12 cellular contexts compared by ENCODE assay signal in genomic region chr5:119385136-119386128, GRCh38. TPM values are rescaled to one million over a fixed set of nuclear protein-coding genes. Genes with fewer than 3 reads are reported as not detected.
DNase-seq lines count a peak whose midpoint lies in the region; ATAC-seq, FAIRE-seq and TF ChIP-seq lines count a peak whose summit lies in the region.
"Had no signal": no experiment of that assay in that cellular context is flagged by ENCODE, and none has a peak within 500 bp of the region (broad histone marks: within the 10 kb centered on the region; RNA-seq: fewer than 3 reads in every experiment).

No MANE protein-coding gene starts in this region.

- H3K9ac ChIP-seq in K562 (ENCODE audit: insufficient read depth in 1 of 2, low read depth in 2 of 2, low read length in 2 of 2), result no peak overlapping the region

- POLR2A ChIA-PET in K562 (lab: Yijun Ruan, JAX), result interaction anchor here (1.0 kb wide), 1 partner anchor 63 kb away, joined by 3 read pairs; no protein-coding TSS in a partner anchor

- intact Hi-C loops in K562 (cut with micrococcal nuclease), result no loop called here
- intact Hi-C loops in vagina (cut with DNase I), result no loop called here

- 50% methylated on average over 6 of the region's 6 CpGs for WGBS in K562 (ENCODE audit: insufficient coverage, low coverage, missing lambda C conversion rate)

- H3K79me2 ChIP-seq in K562 (ENCODE audit: control insufficient read depth, insufficient read depth, low read length) (peaks cover 37% of the 10 kb centered on the region), osteoblast (ENCODE audit: insufficient read depth, low read length) (peaks cover 23% of the 10 kb centered on the region)

- H3K9me1 ChIP-seq in K562 (ENCODE audit: control insufficient read depth, insufficient read depth, low read length), result no peaks in the 10 kb centered on the region

- H3K36me3 ChIP-seq in K562 (ENCODE audit: control insufficient read depth, insufficient read depth, low read length) (no peaks in the 10 kb centered on the region; the same call in 2 of the 3 replicates), vagina (no peaks in the 10 kb centered on the region), osteoblast (ENCODE audit: insufficient read depth, low read length) (no peaks in the 10 kb centered on the region)
- H3K36me3 ChIP-seq: left lung had no signal

- no peak for FAIRE-seq in K562 (lab: Jason Lieb, UNC)
- FAIRE-seq: endothelial cell of umbilical vein, urothelium cell line had no signal

- H3K4me3 Mint-ChIP-seq in stimulated activated naive CD8-positive, alpha-beta T cell treated with anti-CD3 and anti-CD28 coated beads, Interleukin-15, Interleukin-2, amounts not matched to agents 100 ng/mL and 50 ng/mL, for 24 hours, result peak overlapping the region; percentile 7

- no peak for TF ChIP-seq EP300 in K562 (IDR thresholded peaks at IDR 0.05; ENCODE audit: low read length)

- H2AFZ ChIP-seq in K562 (ENCODE audit: low read depth, low read length) (no peak overlapping the region), osteoblast (ENCODE audit: low read length) (no peak overlapping the region)

- H3K4me2 ChIP-seq in K562 (ENCODE audit: insufficient read depth, low read length) (no peak overlapping the region), osteoblast (ENCODE audit: insufficient read depth, low read length) (no peak overlapping the region)

- CTCF ChIA-PET in K562 (lab: Yijun Ruan, JAX; ENCODE audit: low intra/inter-chr PET ratio), result no interaction called here

- no peaks in the 10 kb centered on the region for H3K27me3 Mint-ChIP-seq in stimulated activated naive CD8-positive, alpha-beta T cell treated with anti-CD3 and anti-CD28 coated beads, Interleukin-15, Interleukin-2, amounts not matched to agents 100 ng/mL and 50 ng/mL, for 24 hours

- no peaks in the 10 kb centered on the region for H3K9me3 Mint-ChIP-seq in stimulated activated naive CD8-positive, alpha-beta T cell treated with anti-CD3 and anti-CD28 coated beads, Interleukin-15, Interleukin-2, amounts not matched to agents 100 ng/mL and 50 ng/mL, for 24 hours

- DNase-seq in stimulated activated naive CD8-positive, alpha-beta T cell treated with anti-CD3 and anti-CD28 coated beads, Interleukin-15, Interleukin-2, amounts not matched to agents 100 U/mL and 50 U/mL, for 24 hours, result no peak
- DNase-seq in K562 (ENCODE audit: extremely low read depth in 1 of 4, low spot score in 3 of 4), result peak in 1 of 4 experiments; percentile 34
- DNase-seq in vagina (ENCODE audit: extremely low spot score in 2 of 2), result no peak
- no peak for DNase-seq in osteoblast (ENCODE audit: insufficient read length, low spot score, missing footprints)
- DNase-seq in cerebellar nuclear complex (lab: John Stamatoyannopoulos, UW), result no peak
- DNase-seq: left lung had no signal

- H3K36me3 Mint-ChIP-seq in stimulated activated naive CD8-positive, alpha-beta T cell treated with anti-CD3 and anti-CD28 coated beads, Interleukin-15, Interleukin-2, amounts not matched to agents 100 ng/mL and 50 ng/mL, for 24 hours (ENCODE audit: low read depth), result peaks cover 69% of the 10 kb centered on the region

- peaks cover 92% of the 10 kb centered on the region for H3K4me1 Mint-ChIP-seq in stimulated activated naive CD8-positive, alpha-beta T cell treated with anti-CD3 and anti-CD28 coated beads, Interleukin-15, Interleukin-2, amounts not matched to agents 100 ng/mL and 50 ng/mL, for 24 hours (ENCODE audit: low read depth)

- peak overlapping the region; percentile 92 for H3K27ac Mint-ChIP-seq in stimulated activated naive CD8-positive, alpha-beta T cell treated with anti-CD3 and anti-CD28 coated beads, Interleukin-15, Interleukin-2, amounts not matched to agents 100 ng/mL and 50 ng/mL, for 24 hours

- BruUV-seq in K562 (replicated peaks; lab: Mats Ljungman, UMichigan), result no TSS peak

- no peak for ATAC-seq in stimulated activated naive CD8-positive, alpha-beta T cell treated with anti-CD3 and anti-CD28 coated beads, Interleukin-15, Interleukin-2, amounts not matched to agents 100 U/mL and 50 U/mL, for 24 hours
- ATAC-seq in HG03159 (IDR thresholded peaks at IDR 0.05; ENCODE audit: unreplicated experiment) (peak; percentile 43), K562 (peak; percentile 36), HG02973 (IDR thresholded peaks at IDR 0.05; ENCODE audit: unreplicated experiment) (no peak)
- ATAC-seq: left lung had no signal

- H3K9me3 ChIP-seq in K562 (replicated peaks; ENCODE audit: control insufficient read depth, insufficient read depth, low read depth, low read length), result no peaks in the 10 kb centered on the region
- no peaks in the 10 kb centered on the region for H3K9me3 ChIP-seq in vagina
- no peaks in the 10 kb centered on the region for H3K9me3 ChIP-seq in osteoblast (ENCODE audit: low read depth, low read length)
- H3K9me3 ChIP-seq: left lung had no signal

- H3K27me3 ChIP-seq in K562 (ENCODE audit: control insufficient read depth in 2 of 2, insufficient read depth in 2 of 2, low read length in 2 of 2) (no peaks in the 10 kb centered on the region), vagina (no peaks in the 10 kb centered on the region), osteoblast (ENCODE audit: insufficient read depth, low read length) (no peaks in the 10 kb centered on the region)
- H3K27me3 ChIP-seq: left lung had no signal

- in situ Hi-C loops in K562 (cut with MboI), result no loop called here

- peak overlapping the region; percentile 15; the same call in 1 of the 3 replicates for H3K27ac ChIP-seq in K562 (ENCODE audit: extremely low read depth, low read depth, low read length)
- peak overlapping the region; percentile 3 for H3K27ac ChIP-seq in vagina
- no peak overlapping the region for H3K27ac ChIP-seq in osteoblast (ENCODE audit: low read depth, low read length)
- H3K27ac ChIP-seq: left lung, RWPE1 had no signal

- TF ChIP-seq CTCF in K562 (IDR thresholded peaks at IDR 0.05 in 2 of 3, conservative IDR thresholded peaks at IDR 0.05 in 1 of 3; ENCODE audit: insufficient read depth in 2 of 3, low read depth in 1 of 3, low read length in 3 of 3) (no peak), vagina (IDR thresholded peaks at IDR 0.05) (no peak), osteoblast (IDR thresholded peaks at IDR 0.05; ENCODE audit: extremely low read depth, low read depth, low read length) (no peak)

- H3K4me3 ChIP-seq in K562 (no peak overlapping the region), vagina (no peak overlapping the region), osteoblast (ENCODE audit: insufficient read depth, low read length) (no peak overlapping the region)
- H3K4me3 ChIP-seq: left lung had no signal

- TF ChIP-seq POLR2A in K562 (conservative IDR thresholded peaks at IDR 0.05) (no peak), vagina (IDR thresholded peaks at IDR 0.05) (no peak)

- TF ChIP-seq RAD21 in K562 (CRISPR knock-in tag; conservative IDR thresholded peaks at IDR 0.05 in 1 of 2, IDR thresholded peaks at IDR 0.05 in 1 of 2), result no peak

- H3K4me1 ChIP-seq in K562 (replicated peaks in 1 of 2; ENCODE audit: control insufficient read depth in 2 of 2, insufficient read depth in 2 of 2, low read length in 2 of 2) (peaks cover 0 to 24% of the 10 kb centered on the region in 2 experiments; a peak in 4 of 5 replicates), vagina (peaks cover 58% of the 10 kb centered on the region), osteoblast (ENCODE audit: insufficient read depth, low read length) (peaks cover 15% of the 10 kb centered on the region)

- H4K20me1 ChIP-seq in K562 (replicated peaks; ENCODE audit: control insufficient read depth, insufficient read depth, low read length) (no peaks in the 10 kb centered on the region), osteoblast (ENCODE audit: insufficient read depth, low read length) (no peaks in the 10 kb centered on the region)

TF ChIP-seq in K562, 482 proteins besides CTCF, POLR2A, EP300 and RAD21 (continues in another document):
- TF ChIP-seq MAZ (CRISPR knock-in tag; conservative IDR thresholded peaks at IDR 0.05 in 1 of 2, IDR thresholded peaks at IDR 0.05 in 1 of 2), result no peak
- TF ChIP-seq RCOR1 (IDR thresholded peaks at IDR 0.05; ENCODE audit: borderline replicate concordance in 1 of 2, low read depth in 2 of 2, low read length in 2 of 2), result peak in 1 of 2 experiments; percentile 65; a peak in 2 of 4 replicates
- no peak for TF ChIP-seq ETV6 (IDR thresholded peaks at IDR 0.05; ENCODE audit: borderline replicate concordance in 1 of 2, low read depth in 2 of 2, low read length in 1 of 2)
- TF ChIP-seq ETV6 (CRISPR knock-in tag; IDR thresholded peaks at IDR 0.05; ENCODE audit: borderline replicate concordance), result no peak
- no peak for TF ChIP-seq EHMT2 (IDR thresholded peaks at IDR 0.05)
- no peak for TF ChIP-seq NR1H2 (CRISPR knock-in tag; IDR thresholded peaks at IDR 0.05)
- peak; percentile 39; the same call in 1 of the 2 replicates for TF ChIP-seq ESRRA (IDR thresholded peaks at IDR 0.05; ENCODE audit: borderline replicate concordance, low read depth)

RNA-seq across cellular contexts. Expression of gene TNFAIP8, which starts 29.6 kb away (rescaled TPM):
- 10.6 and 20.5 TPM in 2 replicates for total RNA-seq in K562 (2011; cell fraction: chromatin; rRNA removed; ENCODE audit: low replicate concordance)
- 7.8 and 9.0 TPM in 2 replicates for total RNA-seq in K562 (2011; cell fraction: nucleolus; rRNA removed)
- total RNA-seq in K562 (2011; cell fraction: nucleoplasm; rRNA removed), result 12.6 and 24.7 TPM in 2 replicates
- 42.0 and 46.0 TPM in 2 replicates for total RNA-seq in K562 (2014; rRNA removed)
- total RNA-seq in K562 (2014; rRNA removed; fragmentation: Illumina TruSeq; extraction: Trizol), result 38.5 and 47.4 TPM in 2 replicates
- total RNA-seq in K562 (2015; rRNA removed; fragmentation: Illumina TruSeq; extraction: Trizol), result 44.8 and 47.0 TPM in 2 replicates
- total RNA-seq in K562 (2021), result 33.6 and 36.7 TPM in 2 replicates
- polyA plus RNA-seq in K562 (2011; rRNA removed), result 44.6 and 52.2 TPM in 2 replicates
- 35.0 and 41.8 TPM in 2 replicates for polyA plus RNA-seq in K562 (2011; cell fraction: cytosol; rRNA removed)
- polyA plus RNA-seq in K562 (2011; cell fraction: nucleus; rRNA removed), result 20.2 and 24.7 TPM in 2 replicates
- 37.7 and 53.3 TPM in 2 replicates for polyA plus RNA-seq in K562 (2012)
- polyA plus RNA-seq in K562 (2014; fragmentation: Illumina TruSeq; extraction: Trizol), result 49.3 and 57.3 TPM in 2 replicates
- polyA plus RNA-seq in K562 (2014; fragmentation: Nextera tagmentation; extraction: Ambion mirVana), result 10 to 100 TPM; 29.9 to 34.3 TPM
- 35.8 and 47.6 TPM in 2 replicates for polyA plus RNA-seq in K562 (2014; rRNA removed)
- polyA minus RNA-seq in K562 (2011; rRNA and poly(A)+ RNA removed), result 45.1 and 60.6 TPM in 2 replicates
- 38.1 and 47.6 TPM in 2 replicates for polyA minus RNA-seq in K562 (2011; cell fraction: cytosol; rRNA and poly(A)+ RNA removed)
- polyA minus RNA-seq in K562 (2011; cell fraction: nucleus; rRNA and poly(A)+ RNA removed), result 9.3 and 20.3 TPM in 2 replicates
- total RNA-seq in vagina, result 34.4 TPM
- total RNA-seq in osteoblast, result 23.2 and 26.2 TPM in 2 replicates

Comparison
In these comparisons a context has a peak if more than half of its experiments do, and no peak if none do; other contexts are left out.
1. ATAC-seq: peak in HG03159 (single experiment) and K562 (single experiment); none in stimulated activated naive CD8-positive, alpha-beta T cell treated with anti-CD3 and anti-CD28 coated beads, Interleukin-15, Interleukin-2, amounts not matched to agents 100 U/mL and 50 U/mL, for 24 hours (single experiment) and HG02973 (single experiment).